In the genomic region with DNA sequence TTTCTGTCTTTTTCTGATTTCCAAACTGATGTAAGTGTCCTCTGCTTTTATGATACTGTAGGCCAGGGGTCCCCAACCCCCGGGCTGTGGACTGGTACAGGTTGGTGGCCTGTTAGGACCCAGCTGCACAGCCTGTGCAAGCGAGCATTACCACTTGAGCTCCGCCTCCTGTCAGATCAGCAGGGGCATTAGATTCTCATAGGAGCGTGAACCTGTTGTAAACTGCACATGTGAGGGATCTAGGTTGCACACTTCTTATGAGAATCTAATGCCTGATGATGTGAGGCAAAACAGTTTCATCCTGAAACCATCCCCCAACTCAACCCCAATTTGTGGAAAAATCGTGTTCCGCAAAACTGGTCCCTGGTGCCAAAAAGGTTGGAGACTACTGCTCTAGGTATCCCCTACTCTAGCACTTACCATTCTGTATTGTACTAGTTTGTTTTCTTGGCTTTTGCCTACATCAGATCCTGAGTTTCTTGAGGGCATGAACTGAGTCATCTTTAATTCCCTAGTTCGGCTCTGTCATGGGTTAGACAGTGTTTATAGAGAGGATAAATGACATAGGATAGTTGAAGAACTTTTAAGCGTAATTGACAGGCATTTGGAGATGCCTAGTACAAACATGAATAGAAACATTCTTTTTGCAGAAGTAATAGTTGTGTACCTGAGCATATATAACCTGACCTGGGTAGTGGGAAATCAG, we compare ENCODE assay signal across 1 cellular context.
TF ChIP-seq lines count a peak whose summit lies in the region.

No MANE protein-coding gene starts in this region.

TF ChIP-seq in IMR-90, 13 proteins besides CTCF, POLR2A, EP300 and RAD21:
- TF ChIP-seq CEBPB (IDR thresholded peaks at IDR 0.05; ENCODE audit: low read depth, low read length), result no peak
- TF ChIP-seq MAZ (IDR thresholded peaks at IDR 0.05; ENCODE audit: borderline replicate concordance, low read depth, low read length), result no peak
- TF ChIP-seq RFX5 (IDR thresholded peaks at IDR 0.05; ENCODE audit: low read depth, low read length), result no peak
- TF ChIP-seq ELK1 (IDR thresholded peaks at IDR 0.05; ENCODE audit: borderline replicate concordance, low read depth, low read length), result no peak
- no peak for TF ChIP-seq RCOR1 (IDR thresholded peaks at IDR 0.05; ENCODE audit: insufficient replicate concordance, low read length)
- TF ChIP-seq NFE2L2 (IDR thresholded peaks at IDR 0.05; ENCODE audit: low read depth, low read length), result no peak
